In the genomic region with DNA sequence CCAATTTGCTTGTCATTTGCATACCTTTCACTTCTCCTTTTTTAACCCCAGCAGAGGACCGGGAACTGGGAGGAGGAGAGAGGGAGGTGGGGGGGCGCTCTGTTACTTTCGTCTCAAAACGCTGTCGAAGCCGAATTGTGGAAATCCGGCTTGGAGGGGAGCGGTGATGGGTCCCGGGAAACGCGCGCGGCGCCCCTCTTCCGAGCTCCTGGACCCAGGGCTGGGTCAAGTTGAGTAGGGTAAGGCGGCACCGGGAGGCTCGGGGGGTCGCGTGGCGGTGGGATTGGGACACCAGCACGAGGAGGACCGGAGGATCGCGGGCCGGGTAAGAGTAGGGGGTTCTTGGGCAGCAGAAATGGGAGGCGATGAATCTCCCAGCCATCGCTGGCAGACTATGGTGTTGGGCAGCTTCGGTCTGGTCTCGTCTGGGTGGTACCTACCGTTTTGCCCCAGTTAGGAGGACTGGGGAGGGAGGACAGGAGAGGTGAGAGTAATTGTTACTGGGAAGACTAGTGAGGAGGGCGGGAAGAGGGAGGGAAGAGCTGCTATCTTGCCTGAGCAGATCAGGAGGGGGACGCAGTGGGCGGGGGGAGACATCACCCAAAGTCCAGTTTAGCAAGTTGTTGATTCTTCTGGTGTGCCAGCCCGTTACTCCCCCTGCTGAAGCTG, we compare ENCODE assay signal across 1 cellular context.
TF ChIP-seq lines count a peak whose summit lies in the region.

No MANE protein-coding gene starts in this region.

TF ChIP-seq in HepG2, 621 proteins besides CTCF, POLR2A, EP300 and RAD21 (continued from another document and continues in another):
- 0 out of 2 replicates have a peak, but pooled peaks have one; percentile 61 for TF ChIP-seq ZNF761 (CRISPR knock-in tag; conservative IDR thresholded peaks at IDR 0.05)
- TF ChIP-seq GABPB1 (CRISPR knock-in tag; IDR thresholded peaks at IDR 0.05) = 0 out of 2 replicates have a peak, but pooled peaks have one; percentile 31
- no peak for TF ChIP-seq ZNF883 (CRISPR knock-in tag; IDR thresholded peaks at IDR 0.05; ENCODE audit: not compliant biosample characterization)
- no peak for TF ChIP-seq TRAFD1 (CRISPR knock-in tag; IDR thresholded peaks at IDR 0.05; ENCODE audit: borderline replicate concordance)
- TF ChIP-seq, protein P1, sequence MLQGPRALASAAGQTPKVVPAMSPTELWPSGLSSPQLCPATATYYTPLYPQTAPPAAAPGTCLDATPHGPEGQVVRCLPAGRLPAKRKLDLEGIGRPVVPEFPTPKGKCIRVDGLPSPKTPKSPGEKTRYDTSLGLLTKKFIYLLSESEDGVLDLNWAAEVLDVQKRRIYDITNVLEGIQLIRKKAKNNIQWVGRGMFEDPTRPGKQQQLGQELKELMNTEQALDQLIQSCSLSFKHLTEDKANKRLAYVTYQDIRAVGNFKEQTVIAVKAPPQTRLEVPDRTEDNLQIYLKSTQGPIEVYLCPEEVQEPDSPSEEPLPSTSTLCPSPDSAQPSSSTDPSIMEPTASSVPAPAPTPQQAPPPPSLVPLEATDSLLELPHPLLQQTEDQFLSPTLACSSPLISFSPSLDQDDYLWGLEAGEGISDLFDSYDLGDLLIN (CRISPR knock-in tag; IDR thresholded peaks at IDR 0.05; ENCODE audit: borderline replicate concordance) = no peak
- no peak for TF ChIP-seq ADNP (CRISPR knock-in tag; IDR thresholded peaks at IDR 0.05)
- 0 out of 2 replicates have a peak, but pooled peaks have one; percentile 73 for TF ChIP-seq ZNF234 (CRISPR knock-in tag; conservative IDR thresholded peaks at IDR 0.05)
- TF ChIP-seq MEIS1 (CRISPR knock-in tag; IDR thresholded peaks at IDR 0.05; ENCODE audit: borderline replicate concordance) = no peak
- TF ChIP-seq, protein P2, sequence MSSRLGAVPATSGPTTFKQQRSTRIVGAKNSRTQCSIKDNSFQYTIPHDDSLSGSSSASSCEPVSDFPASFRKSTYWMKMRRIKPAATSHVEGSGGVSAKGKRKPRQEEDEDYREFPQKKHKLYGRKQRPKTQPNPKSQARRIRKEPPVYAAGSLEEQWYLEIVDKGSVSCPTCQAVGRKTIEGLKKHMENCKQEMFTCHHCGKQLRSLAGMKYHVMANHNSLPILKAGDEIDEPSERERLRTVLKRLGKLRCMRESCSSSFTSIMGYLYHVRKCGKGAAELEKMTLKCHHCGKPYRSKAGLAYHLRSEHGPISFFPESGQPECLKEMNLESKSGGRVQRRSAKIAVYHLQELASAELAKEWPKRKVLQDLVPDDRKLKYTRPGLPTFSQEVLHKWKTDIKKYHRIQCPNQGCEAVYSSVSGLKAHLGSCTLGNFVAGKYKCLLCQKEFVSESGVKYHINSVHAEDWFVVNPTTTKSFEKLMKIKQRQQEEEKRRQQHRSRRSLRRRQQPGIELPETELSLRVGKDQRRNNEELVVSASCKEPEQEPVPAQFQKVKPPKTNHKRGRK (CRISPR knock-in tag; IDR thresholded peaks at IDR 0.05) = no peak; the same call in 1 of the 2 replicates
- peak; percentile 76; the same call in 1 of the 2 replicates for TF ChIP-seq SRY (CRISPR knock-in tag; IDR thresholded peaks at IDR 0.05)
- no peak for TF ChIP-seq ZNF414 (CRISPR knock-in tag; IDR thresholded peaks at IDR 0.05)
- no peak for TF ChIP-seq RNF219 (CRISPR knock-in tag; IDR thresholded peaks at IDR 0.05)
- no peak for TF ChIP-seq ISL2 (CRISPR knock-in tag; IDR thresholded peaks at IDR 0.05)
- no peak for TF ChIP-seq ZNF850 (CRISPR knock-in tag; conservative IDR thresholded peaks at IDR 0.05)
- TF ChIP-seq ASH2L (IDR thresholded peaks at IDR 0.05; ENCODE audit: insufficient read length, low read depth, low read length) = no peak
- TF ChIP-seq, protein P3, sequence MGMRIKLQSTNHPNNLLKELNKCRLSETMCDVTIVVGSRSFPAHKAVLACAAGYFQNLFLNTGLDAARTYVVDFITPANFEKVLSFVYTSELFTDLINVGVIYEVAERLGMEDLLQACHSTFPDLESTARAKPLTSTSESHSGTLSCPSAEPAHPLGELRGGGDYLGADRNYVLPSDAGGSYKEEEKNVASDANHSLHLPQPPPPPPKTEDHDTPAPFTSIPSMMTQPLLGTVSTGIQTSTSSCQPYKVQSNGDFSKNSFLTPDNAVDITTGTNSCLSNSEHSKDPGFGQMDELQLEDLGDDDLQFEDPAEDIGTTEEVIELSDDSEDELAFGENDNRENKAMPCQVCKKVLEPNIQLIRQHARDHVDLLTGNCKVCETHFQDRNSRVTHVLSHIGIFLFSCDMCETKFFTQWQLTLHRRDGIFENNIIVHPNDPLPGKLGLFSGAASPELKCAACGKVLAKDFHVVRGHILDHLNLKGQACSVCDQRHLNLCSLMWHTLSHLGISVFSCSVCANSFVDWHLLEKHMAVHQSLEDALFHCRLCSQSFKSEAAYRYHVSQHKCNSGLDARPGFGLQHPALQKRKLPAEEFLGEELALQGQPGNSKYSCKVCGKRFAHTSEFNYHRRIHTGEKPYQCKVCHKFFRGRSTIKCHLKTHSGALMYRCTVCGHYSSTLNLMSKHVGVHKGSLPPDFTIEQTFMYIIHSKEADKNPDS (CRISPR knock-in tag; IDR thresholded peaks at IDR 0.05) = peak; percentile 68
- TF ChIP-seq ETV5 (CRISPR knock-in tag; IDR thresholded peaks at IDR 0.05; ENCODE audit: borderline replicate concordance) = 0 out of 2 replicates have a peak, but pooled peaks have one; percentile 6
- no peak for TF ChIP-seq ZNF335 (CRISPR knock-in tag; IDR thresholded peaks at IDR 0.05)
- no peak for TF ChIP-seq SCMH1 (CRISPR knock-in tag; IDR thresholded peaks at IDR 0.05; ENCODE audit: borderline replicate concordance)
- no peak for TF ChIP-seq ZBTB21 (CRISPR knock-in tag; IDR thresholded peaks at IDR 0.05)
- 0 out of 4 replicates have a peak, but pooled peaks of 1 of the 2 experiments have one; percentile 44 for TF ChIP-seq ATF4 (CRISPR knock-in tag; IDR thresholded peaks at IDR 0.05)
- TF ChIP-seq ZNF678 (CRISPR knock-in tag; IDR thresholded peaks at IDR 0.05) = no peak
- TF ChIP-seq ZNF720 (CRISPR knock-in tag; IDR thresholded peaks at IDR 0.05) = no peak
- peak; percentile 79 for TF ChIP-seq TBX2 (CRISPR knock-in tag; IDR thresholded peaks at IDR 0.05; ENCODE audit: borderline replicate concordance)
- TF ChIP-seq ZNF776 (CRISPR knock-in tag; IDR thresholded peaks at IDR 0.05) = no peak
- TF ChIP-seq ARNT (IDR thresholded peaks at IDR 0.05) = no peak
- TF ChIP-seq TERF1 (CRISPR knock-in tag; IDR thresholded peaks at IDR 0.05) = no peak
- TF ChIP-seq, protein P4, sequence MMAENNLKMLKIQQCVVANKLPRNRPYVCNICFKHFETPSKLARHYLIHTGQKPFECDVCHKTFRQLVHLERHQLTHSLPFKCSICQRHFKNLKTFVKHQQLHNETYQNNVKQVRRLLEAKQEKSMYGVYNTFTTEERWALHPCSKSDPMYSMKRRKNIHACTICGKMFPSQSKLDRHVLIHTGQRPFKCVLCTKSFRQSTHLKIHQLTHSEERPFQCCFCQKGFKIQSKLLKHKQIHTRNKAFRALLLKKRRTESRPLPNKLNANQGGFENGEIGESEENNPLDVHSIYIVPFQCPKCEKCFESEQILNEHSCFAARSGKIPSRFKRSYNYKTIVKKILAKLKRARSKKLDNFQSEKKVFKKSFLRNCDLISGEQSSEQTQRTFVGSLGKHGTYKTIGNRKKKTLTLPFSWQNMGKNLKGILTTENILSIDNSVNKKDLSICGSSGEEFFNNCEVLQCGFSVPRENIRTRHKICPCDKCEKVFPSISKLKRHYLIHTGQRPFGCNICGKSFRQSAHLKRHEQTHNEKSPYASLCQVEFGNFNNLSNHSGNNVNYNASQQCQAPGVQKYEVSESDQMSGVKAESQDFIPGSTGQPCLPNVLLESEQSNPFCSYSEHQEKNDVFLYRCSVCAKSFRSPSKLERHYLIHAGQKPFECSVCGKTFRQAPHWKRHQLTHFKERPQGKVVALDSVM (CRISPR knock-in tag; IDR thresholded peaks at IDR 0.05) = no peak
- TF ChIP-seq HNRNPK (IDR thresholded peaks at IDR 0.05; ENCODE audit: low read depth, low read length, poor library complexity, severe bottlenecking) = no peak
- TF ChIP-seq ZFAT (CRISPR knock-in tag; conservative IDR thresholded peaks at IDR 0.05) = no peak
- TF ChIP-seq, protein P5, sequence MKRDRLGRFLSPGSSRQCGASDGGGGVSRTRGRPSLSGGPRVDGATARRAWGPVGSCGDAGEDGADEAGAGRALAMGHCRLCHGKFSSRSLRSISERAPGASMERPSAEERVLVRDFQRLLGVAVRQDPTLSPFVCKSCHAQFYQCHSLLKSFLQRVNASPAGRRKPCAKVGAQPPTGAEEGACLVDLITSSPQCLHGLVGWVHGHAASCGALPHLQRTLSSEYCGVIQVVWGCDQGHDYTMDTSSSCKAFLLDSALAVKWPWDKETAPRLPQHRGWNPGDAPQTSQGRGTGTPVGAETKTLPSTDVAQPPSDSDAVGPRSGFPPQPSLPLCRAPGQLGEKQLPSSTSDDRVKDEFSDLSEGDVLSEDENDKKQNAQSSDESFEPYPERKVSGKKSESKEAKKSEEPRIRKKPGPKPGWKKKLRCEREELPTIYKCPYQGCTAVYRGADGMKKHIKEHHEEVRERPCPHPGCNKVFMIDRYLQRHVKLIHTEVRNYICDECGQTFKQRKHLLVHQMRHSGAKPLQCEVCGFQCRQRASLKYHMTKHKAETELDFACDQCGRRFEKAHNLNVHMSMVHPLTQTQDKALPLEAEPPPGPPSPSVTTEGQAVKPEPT (CRISPR knock-in tag; IDR thresholded peaks at IDR 0.05; ENCODE audit: low read depth) = no peak; the same call in 1 of the 2 replicates
- no peak for TF ChIP-seq NBN (conservative IDR thresholded peaks at IDR 0.05)
- TF ChIP-seq CHD2 (IDR thresholded peaks at IDR 0.05; ENCODE audit: low read depth, low read length) = no peak
- TF ChIP-seq BCLAF1 (IDR thresholded peaks at IDR 0.05) = no peak
- no peak for TF ChIP-seq ZNF75D (CRISPR knock-in tag; IDR thresholded peaks at IDR 0.05; ENCODE audit: borderline replicate concordance)
- TF ChIP-seq SNAPC2 (CRISPR knock-in tag; IDR thresholded peaks at IDR 0.05) = no peak
